ENCODE assay signal across 10 cellular contexts in genomic region chr4:121690001-121690400, GRCh38. TPM values are rescaled to one million over a fixed set of nuclear protein-coding genes. Genes with fewer than 3 reads are reported as not detected.
A peak's percentile ranks its signal among the peaks of the same experiment; 100 is the strongest.
DNase-seq lines count a peak whose midpoint lies in the region; ATAC-seq and TF ChIP-seq lines count a peak whose summit lies in the region.
"Had no signal": no experiment of that assay in that cellular context is flagged by ENCODE, and none has a peak within 500 bp of the region (broad histone marks: within the 10 kb centered on the region; RNA-seq: fewer than 3 reads in every experiment).

No MANE protein-coding gene starts in this region.

- 90% methylated on average over 2 of the region's 2 CpGs for WGBS in liver

- H3K4me3 ChIP-seq in HFF-Myc (replicated peaks; ENCODE audit: low read depth, low read length) (0 out of 2 replicates have a peak overlapping the region, but pooled peaks have one; percentile 5), WI38 (ENCODE audit: low read depth, low read length) (peak overlapping the region; percentile 50), liver (ENCODE audit: low read depth in 1 of 3, low read length in 3 of 3) (no peak overlapping the region)

- H3K9me3 ChIP-seq in liver (ENCODE audit: control insufficient read depth in 4 of 4, low read length in 3 of 4) = no peaks in the 10 kb centered on the region

- TF ChIP-seq RAD21 in liver (IDR thresholded peaks at IDR 0.05) = no peak

- no peak for TF ChIP-seq CTCF in HFF-Myc (IDR thresholded peaks at IDR 0.05; ENCODE audit: low read depth, low read length, missing control alignments)
- TF ChIP-seq CTCF in WI38 (IDR thresholded peaks at IDR 0.05; ENCODE audit: low read depth, low read length) = no peak
- no peak for TF ChIP-seq CTCF in liver (IDR thresholded peaks at IDR 0.05; ENCODE audit: low read depth, low read length, missing input control)

- DNase-seq in A172 (ENCODE audit: low spot score) (peak; percentile 79), HFF-Myc (ENCODE audit: extremely low read depth, low read depth) (no peak), CD1c-positive myeloid dendritic cell (ENCODE audit: extremely low spot score) (no peak), GDM1 (lab: John Stamatoyannopoulos, UW) (no peak)
- DNase-seq: NCI-H1092 treated with DMSO at 0.1 percent for 48 hours, WERI-Rb-1 had no signal

- H3K4me1 ChIP-seq in liver (ENCODE audit: control insufficient read depth in 4 of 4, insufficient read depth in 4 of 4, low read length in 3 of 4) = peaks cover 0 to 12% (median 5%) of the 10 kb centered on the region in 4 donors

- H3K27ac ChIP-seq in liver (ENCODE audit: low read depth in 1 of 2, low read length in 2 of 2) = peak overlapping the region; percentile 26 to 50
- H3K27ac ChIP-seq: WERI-Rb-1 had no signal

- ATAC-seq in GM19395 (IDR thresholded peaks at IDR 0.05; ENCODE audit: unreplicated experiment) = no peak
- ATAC-seq in GM21737 (IDR thresholded peaks at IDR 0.05; ENCODE audit: unreplicated experiment) = no peak

- H3K36me3 ChIP-seq in liver (ENCODE audit: control insufficient read depth in 4 of 4, insufficient read depth in 3 of 4, low read depth in 1 of 4, low read length in 3 of 4) = peaks cover 0 to 14% (median 7%) of the 10 kb centered on the region in 4 donors

- H3K9ac ChIP-seq in liver (ENCODE audit: low read depth in 1 of 2, low read length in 2 of 2) = no peak overlapping the region

- no peaks in the 10 kb centered on the region for H3K27me3 ChIP-seq in liver (ENCODE audit: control insufficient read depth in 4 of 4, insufficient read depth in 4 of 4, low read length in 3 of 4)

TF ChIP-seq in liver, 16 proteins besides CTCF, POLR2A, EP300 and RAD21:
- TF ChIP-seq RXRA (IDR thresholded peaks at IDR 0.05) (no peak), GABPA (IDR thresholded peaks at IDR 0.05 in 1 of 2, conservative IDR thresholded peaks at IDR 0.05 in 1 of 2) (no peak), REST (IDR thresholded peaks at IDR 0.05) (no peak), EGR1 (IDR thresholded peaks at IDR 0.05; ENCODE audit: low read depth in 2 of 2) (no peak), FOXA2 (IDR thresholded peaks at IDR 0.05) (no peak), HNF4G (IDR thresholded peaks at IDR 0.05) (no peak)

RNA-seq across cellular contexts. Expression of gene ANXA5, which starts 6.8 kb away (rescaled TPM):
- total RNA-seq in A172 (2014; rRNA removed; shearing (Covaris generic)) = 936 and 953 TPM in 2 replicates
- total RNA-seq in liver = 10 to 100 TPM; 82.5 to 91.6 TPM
- polyA plus RNA-seq in liver = 100 to 1,000 TPM in 1 of 2 donors, 10 to 100 TPM in 1; 71.0 to 131 TPM

Comparison
In these comparisons a context has a peak if more than half of its experiments do, and no peak if none do; other contexts are left out.
1. H3K4me3 ChIP-seq: peak in HFF-Myc (single experiment) and WI38 (single experiment); none in liver (0 of 3).
2. RNA of gene ANXA5, which starts 6.8 kb away (total RNA-seq): 936 to 953 TPM in A172; 82.5 to 91.6 TPM in liver; every median in the first group is over 10 times any median in the second.